ENCODE assay signal across 14 cellular contexts in genomic region chr16:31475949-31476304, GRCh38. TPM values are rescaled to one million over a fixed set of nuclear protein-coding genes. Genes with fewer than 3 reads are reported as not detected.
DNase-seq lines count a peak whose midpoint lies in the region; ATAC-seq and TF ChIP-seq lines count a peak whose summit lies in the region.
"Had no signal": no experiment of that assay in that cellular context is flagged by ENCODE, and none has a peak within 500 bp of the region (broad histone marks: within the 10 kb centered on the region; RNA-seq: fewer than 3 reads in every experiment).

No MANE protein-coding gene starts in this region.

- intact Hi-C loops in PC-9 (cut with micrococcal nuclease; ENCODE audit: unreplicated experiment) = loop anchor here (5.0 kb wide), 2 partner anchors 236 to 391 kb away; a partner anchor contains a TSS

- CTCF ChIA-PET in PC-9 (lab: Charles Lee) = no interaction called here

- H3K9me3 ChIP-seq in DND-41 (ENCODE audit: insufficient read depth, low read length, severe bottlenecking) = no peaks in the 10 kb centered on the region
- H3K9me3 ChIP-seq in PC-9 (ENCODE audit: insufficient read depth, low read depth) = no peaks in the 10 kb centered on the region
- no peaks in the 10 kb centered on the region for H3K9me3 ChIP-seq in gastroesophageal sphincter
- H3K9me3 ChIP-seq in parathyroid adenoma (ENCODE audit: control insufficient read depth, low read length) = no peaks in the 10 kb centered on the region
- H3K9me3 ChIP-seq: adrenal gland had no signal

- no peaks in the 10 kb centered on the region for H3K9me2 ChIP-seq in PC-9 (ENCODE audit: insufficient read depth)

- POLR2A ChIA-PET in PC-9 (lab: Charles Lee; ENCODE audit: unreplicated experiment) = interaction anchor here (0.6 to 1.3 kb wide), 2 partner anchors 10 to 16 kb away, joined by 6 to 9 read pairs; no protein-coding TSS in a partner anchor

- no peak overlapping the region; the same call in 1 of the 2 replicates for H3K27ac ChIP-seq in DND-41 (ENCODE audit: low read length)
- H3K27ac ChIP-seq in PC-9 = no peak overlapping the region
- peak overlapping the region in 3 of 4 donors; percentile 50 to 67 (median 64) for H3K27ac ChIP-seq in gastroesophageal sphincter
- peak overlapping the region; percentile 97 for H3K27ac ChIP-seq in parathyroid adenoma

- no peaks in the 10 kb centered on the region for H3K27me3 ChIP-seq in DND-41 (ENCODE audit: insufficient read depth, low read length, poor library complexity)
- no peaks in the 10 kb centered on the region for H3K27me3 ChIP-seq in PC-9 (ENCODE audit: insufficient read depth, low read depth)
- H3K27me3 ChIP-seq in gastroesophageal sphincter = no peaks in the 10 kb centered on the region
- H3K27me3 ChIP-seq in parathyroid adenoma (ENCODE audit: control insufficient read depth, insufficient read depth, low read length) = no peaks in the 10 kb centered on the region
- H3K27me3 ChIP-seq: adrenal gland had no signal

- no peak for ATAC-seq in DND-41 (ENCODE audit: insufficient read depth, low read depth)
- ATAC-seq in gastroesophageal sphincter = no peak
- ATAC-seq in HG03520 (IDR thresholded peaks at IDR 0.05; ENCODE audit: unreplicated experiment) = no peak
- ATAC-seq in HG03135 (IDR thresholded peaks at IDR 0.05; ENCODE audit: unreplicated experiment) = no peak
- ATAC-seq: right cardiac atrium had no signal

- no peak for DNase-seq in DND-41
- no peak for DNase-seq in PC-9
- no peak for DNase-seq in NCI-H1694 (lab: John Stamatoyannopoulos, UW)
- DNase-seq in NCI-H748 (lab: John Stamatoyannopoulos, UW; ENCODE audit: unreplicated experiment) = no peak
- DNase-seq: HCEC 1CT, NCI-H1436 treated with DMSO at 0.1 percent for 48 hours had no signal

- BruUV-seq in PC-9 (replicated peaks; lab: Mats Ljungman, UMichigan) = no TSS peak

- TF ChIP-seq POLR2A in gastroesophageal sphincter (IDR thresholded peaks at IDR 0.05) = no peak

- H3K4me2 ChIP-seq in DND-41 (ENCODE audit: insufficient read depth, low read length) (peak overlapping the region; percentile 77), PC-9 (peak overlapping the region; percentile 75), parathyroid adenoma (ENCODE audit: low read length) (peak overlapping the region; percentile 96)

- peak overlapping the region in 1 of 2 experiments; percentile 58; a peak in 2 of 4 replicates for H3K4me3 ChIP-seq in DND-41 (ENCODE audit: low read depth in 1 of 2, low read length in 2 of 2)
- peak overlapping the region; percentile 87; the same call in 1 of the 2 replicates for H3K4me3 ChIP-seq in PC-9
- H3K4me3 ChIP-seq in gastroesophageal sphincter = peak overlapping the region in 1 of 2 donors; percentile 33
- peak overlapping the region; percentile 71 for H3K4me3 ChIP-seq in parathyroid adenoma (ENCODE audit: low read depth, low read length)

- no peak for TF ChIP-seq CTCF in DND-41 (IDR thresholded peaks at IDR 0.05; ENCODE audit: borderline replicate concordance, extremely low read depth, low read length, poor library complexity, severe bottlenecking)
- no peak for TF ChIP-seq CTCF in PC-9 (conservative IDR thresholded peaks at IDR 0.05)
- TF ChIP-seq CTCF in gastroesophageal sphincter (IDR thresholded peaks at IDR 0.05) = no peak
- TF ChIP-seq CTCF in parathyroid adenoma (IDR thresholded peaks at IDR 0.05) = no peak

- TF ChIP-seq EP300 in gastroesophageal sphincter (IDR thresholded peaks at IDR 0.05) = no peak

- peaks cover 37% of the 10 kb centered on the region for H3F3A ChIP-seq in PC-9 (ENCODE audit: insufficient read depth, low read depth)

- no peak overlapping the region for H2AFZ ChIP-seq in DND-41 (ENCODE audit: low read depth, low read length)
- H2AFZ ChIP-seq in PC-9 = peak overlapping the region; percentile 95
- H2AFZ ChIP-seq in parathyroid adenoma = peak overlapping the region; percentile 84

- H3K79me2 ChIP-seq in DND-41 (ENCODE audit: insufficient read depth, low read length) (no peaks in the 10 kb centered on the region), PC-9 (ENCODE audit: low read depth) (no peaks in the 10 kb centered on the region), parathyroid adenoma (no peaks in the 10 kb centered on the region)

- H3K4me1 ChIP-seq in DND-41 (ENCODE audit: insufficient read depth, low read length) (peaks cover 18% of the 10 kb centered on the region), PC-9 (replicated peaks; ENCODE audit: insufficient read depth) (peaks cover 24% of the 10 kb centered on the region), gastroesophageal sphincter (peaks cover 2 to 74% (median 14%) of the 10 kb centered on the region in 3 donors), parathyroid adenoma (peaks cover 19% of the 10 kb centered on the region)

- H4K20me1 ChIP-seq in DND-41 (ENCODE audit: insufficient read depth, low read length) (no peaks in the 10 kb centered on the region), PC-9 (ENCODE audit: insufficient read depth) (no peaks in the 10 kb centered on the region)

- peak overlapping the region; percentile 66; the same call in 1 of the 2 replicates for H3K9ac ChIP-seq in DND-41 (ENCODE audit: low read depth, low read length)
- no peak overlapping the region for H3K9ac ChIP-seq in parathyroid adenoma

- no peaks in the 10 kb centered on the region for H3K36me3 ChIP-seq in DND-41 (ENCODE audit: insufficient read depth, low read length)
- H3K36me3 ChIP-seq in PC-9 (ENCODE audit: low read depth) = no peaks in the 10 kb centered on the region
- H3K36me3 ChIP-seq in gastroesophageal sphincter = peaks cover 0 to 64% of the 10 kb centered on the region in 2 donors
- no peaks in the 10 kb centered on the region for H3K36me3 ChIP-seq in parathyroid adenoma (ENCODE audit: control insufficient read depth, insufficient read depth, low read length)

- WGBS in gastroesophageal sphincter (ENCODE audit: low coverage in 1 of 2), 2 donors = no CpG with 5 or more reads among the region's 26 CpGs

RNA-seq across cellular contexts. Expression of gene TGFB1I1, which starts 4.0 kb away (rescaled TPM):
- total RNA-seq in PC-9 (2021) (9.0 and 15.3 TPM in 2 replicates), gastroesophageal sphincter (100 to 1,000 TPM; 157 to 438 (median 211) TPM)

RNA-seq across cellular contexts. Expression of gene SLC5A2, which starts 7.0 kb away (rescaled TPM):
- 0.13 and 0.60 TPM in 2 replicates for total RNA-seq in PC-9 (2021)
- not detected for total RNA-seq in gastroesophageal sphincter
- total RNA-seq: Daoy, epithelial cell of proximal tubule, right cardiac atrium had no signal

RNA-seq across cellular contexts. Expression of gene ARMC5, which starts 16.6 kb away (rescaled TPM):
- total RNA-seq in PC-9 (2021) = 18.6 and 21.4 TPM in 2 replicates
- 10 to 100 TPM in 1 of 4 donors, 1 to 10 TPM in 3; 4.7 to 14.2 (median 8.7) TPM for total RNA-seq in gastroesophageal sphincter

RNA-seq across cellular contexts. Expression of gene RUSF1, which starts 32.3 kb away (rescaled TPM):
- total RNA-seq in PC-9 (2021) (86.7 and 94.7 TPM in 2 replicates), gastroesophageal sphincter (10 to 100 TPM; 31.4 to 49.7 (median 43.3) TPM)

RNA-seq across cellular contexts. Expression of gene ZNF843, which starts 33.3 kb away (rescaled TPM):
- 0.85 and 0.88 TPM in 2 replicates for total RNA-seq in PC-9 (2021)
- 1 to 10 TPM in 3 of 4 donors, under 1 TPM in 1; 0.62 to 1.6 (median 1.3) TPM for total RNA-seq in gastroesophageal sphincter
- total RNA-seq: Daoy, epithelial cell of proximal tubule had no signal

Comparison
In these comparisons a context has a peak if more than half of its experiments do, and no peak if none do; other contexts are left out.
1. H3K27ac ChIP-seq: peak in gastroesophageal sphincter (3 of 4) and parathyroid adenoma (single experiment); none in DND-41 (single experiment) and PC-9 (single experiment).
2. Peak in every context shown above with its lines, with median percentiles within 50 percentile points of each other: H3K4me2 ChIP-seq.